ENCODE assay signal across 8 cellular contexts in the genomic region with DNA sequence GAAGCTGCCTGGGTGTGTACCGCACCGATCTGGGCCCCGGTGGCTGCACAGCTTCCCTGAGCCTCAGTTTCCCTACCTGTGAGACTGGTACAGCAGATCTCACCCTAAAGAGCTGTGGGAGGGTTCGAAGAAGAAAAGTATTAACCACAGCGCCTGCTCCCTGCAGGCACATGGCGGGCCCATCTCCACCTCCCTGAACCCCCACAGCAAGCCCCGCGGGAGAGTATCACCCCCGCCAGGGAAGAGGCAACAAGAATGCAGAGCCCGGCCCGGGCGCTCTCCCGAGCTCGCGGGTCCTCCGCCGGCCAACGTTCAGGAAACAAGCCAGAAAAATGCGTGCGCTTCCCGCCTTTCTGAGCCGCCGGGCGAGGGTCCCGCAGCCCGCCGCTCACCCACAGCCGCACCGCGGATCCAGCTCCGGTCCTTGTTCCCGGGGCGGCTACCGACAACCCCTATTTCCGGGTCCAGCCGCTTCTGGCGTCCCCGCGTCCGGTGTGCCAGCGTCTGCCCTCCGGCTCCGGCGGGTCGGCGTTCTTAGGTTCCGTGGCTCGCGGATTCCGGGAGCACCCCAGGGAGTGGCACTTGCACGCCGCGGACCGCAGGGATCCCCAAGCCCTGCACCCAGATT. TPM values are rescaled to one million over a fixed set of nuclear protein-coding genes. Genes with fewer than 3 reads are reported as not detected.
A peak's percentile ranks its signal among the peaks of the same experiment; 100 is the strongest.
DNase-seq lines count a peak whose midpoint lies in the region; ATAC-seq and TF ChIP-seq lines count a peak whose summit lies in the region.

Gene TOP3B (minus strand): TSS at position 450 of the 628 bp plus-strand sequence. CDS start 7,078 bp downstream, outside the sequence.

- H3K4ac ChIP-seq in IMR-90 (ENCODE audit: low read depth, low read length), result peak within 1 kb of the TSS; percentile 58

- H3K4me3 ChIP-seq in IMR-90 (ENCODE audit: insufficient read depth, low read depth, low read length) (peak within 1 kb of the TSS; percentile 86), Panc1 (ENCODE audit: low read depth in 2 of 2, low read length in 2 of 2) (peak within 1 kb of the TSS; percentile 89 to 96), esophagus squamous epithelium (peak within 1 kb of the TSS; percentile 83 to 99 (median 96))

- H3K27me3 ChIP-seq in IMR-90 (ENCODE audit: control insufficient read depth, insufficient read depth, low read length) (no peaks in the 10 kb centered on the region), Panc1 (ENCODE audit: control insufficient read depth, insufficient read depth, low read length) (no peaks in the 10 kb centered on the region), esophagus squamous epithelium (no peaks in the 10 kb centered on the region)

- peak within 1 kb of the TSS; percentile 30; the same call in 1 of the 2 replicates for H2AK5ac ChIP-seq in IMR-90 (ENCODE audit: low read depth, low read length)

- H2BK20ac ChIP-seq in IMR-90 (ENCODE audit: low read depth, low read length), result no peak within 1 kb of the TSS

- peak within 1 kb of the TSS; percentile 91 for H3K4me2 ChIP-seq in IMR-90 (ENCODE audit: low read depth, low read length)

- peak within 1 kb of the TSS; percentile 56 for H3K23ac ChIP-seq in IMR-90 (ENCODE audit: low read depth, low read length)

- no peak for TF ChIP-seq RAD21 in IMR-90 (IDR thresholded peaks at IDR 0.05; ENCODE audit: low read length)

- peaks cover 9% of the 10 kb centered on the region for H3K9me1 ChIP-seq in IMR-90 (ENCODE audit: insufficient read depth, low read length)

- H3K56ac ChIP-seq in IMR-90 (ENCODE audit: extremely low read depth, insufficient read depth, low read length), result no peak within 1 kb of the TSS; the same call in 1 of the 2 replicates

- H3K36me3 ChIP-seq in IMR-90 (ENCODE audit: control insufficient read depth, insufficient read depth, low read length) (peaks cover 9% of the 10 kb centered on the region), Panc1 (ENCODE audit: control insufficient read depth, insufficient read depth, low read length) (peaks cover 6% of the 10 kb centered on the region; the same call in 1 of the 2 replicates), esophagus squamous epithelium (peaks cover 0 to 12% (median 0%) of the 10 kb centered on the region in 3 donors)

- intact Hi-C loops in IMR-90 (cut with micrococcal nuclease) (loop anchor here (10.0 kb wide), 1 partner anchor 172 kb away; no protein-coding TSS in a partner anchor), Panc1 (cut with micrococcal nuclease; ENCODE audit: unreplicated experiment) (no loop called here), esophagus squamous epithelium (cut with DNase I) (no loop called here)

- no peak for TF ChIP-seq CTCF in IMR-90 (conservative IDR thresholded peaks at IDR 0.05; ENCODE audit: low read depth, low read length)
- no peak for TF ChIP-seq CTCF in Panc1 (IDR thresholded peaks at IDR 0.05)
- peak in 1 of 6 experiments; percentile 38 for TF ChIP-seq CTCF in esophagus squamous epithelium (IDR thresholded peaks at IDR 0.05)

- POLR2A ChIA-PET in IMR-90 (lab: Charles Lee; ENCODE audit: unreplicated experiment) (no interaction called here), Panc1 (lab: Charles Lee) (no interaction called here)

- WGBS in IMR-90 (ENCODE audit: extremely low coverage in 2 of 2, insufficient read length in 1 of 2), 2 experiments, result 0% methylated on average over 18 of the region's 54 CpGs; no CpG with 5 or more reads in 1 of the 2 experiments
- 0 to 1% methylated on average over 3 to 12 of the region's 54 CpGs for WGBS in esophagus squamous epithelium, 2 donors

- DNase-seq in NCI-H1417 (lab: John Stamatoyannopoulos, UW) (peak; percentile 60 to 75 (median 71)), NCI-H1417 treated with DMSO at 0.1 percent for 48 hours (lab: John Stamatoyannopoulos, UW) (no peak), IMR-90 (peak; percentile 69), Panc1 (ENCODE audit: low read depth, low spot score) (no peak), esophagus squamous epithelium (lab: John Stamatoyannopoulos, UW) (peak; percentile 16), myocyte (ENCODE audit: low read depth) (peak; percentile 84)
- peak; percentile 93 for DNase-seq in activated T-cell treated with anti-CD3 and anti-CD28 coated beads, Interleukin-2, amount 50 U/mL, for 48 hours
- DNase-seq in stimulated activated CD8-positive, alpha-beta memory T cell treated with anti-CD3 and anti-CD28 coated beads, Interleukin-7, amount 100 ng/mL, for 24 hours (ENCODE audit: low read depth), result peak; percentile 63

- peak within 1 kb of the TSS; percentile 61 to 94 for H4K8ac ChIP-seq in IMR-90 (ENCODE audit: low read depth in 2 of 2, low read length in 2 of 2)

- peak within 1 kb of the TSS; percentile 96 for H2AFZ ChIP-seq in IMR-90 (replicated peaks; ENCODE audit: low read length, poor library complexity)

- dilution Hi-C loops in IMR-90 (cut with HindIII; ENCODE audit: low sequenced_read_pairs, unreplicated experiment), result no loop called here

- H3K4me1 ChIP-seq in IMR-90 (ENCODE audit: control insufficient read depth, insufficient read depth, low read length) (peaks cover 2% of the 10 kb centered on the region; the same call in 1 of the 2 replicates), Panc1 (ENCODE audit: control insufficient read depth, insufficient read depth, low read length) (peaks cover 2% of the 10 kb centered on the region; the same call in 1 of the 2 replicates), esophagus squamous epithelium (peaks cover 10 to 30% (median 13%) of the 10 kb centered on the region in 3 donors)

- peak within 1 kb of the TSS; percentile 57; the same call in 1 of the 2 replicates for H4K91ac ChIP-seq in IMR-90 (ENCODE audit: insufficient read depth, low read depth, low read length)

- BruUV-seq in IMR-90 (replicated peaks; lab: Mats Ljungman, UMichigan) (no TSS peak), Panc1 (replicated peaks; lab: Mats Ljungman, UMichigan) (TSS peak; percentile 90)

- H3K9me3 ChIP-seq in IMR-90 (ENCODE audit: control insufficient read depth, insufficient read depth, low read length) (no peaks in the 10 kb centered on the region), Panc1 (ENCODE audit: control insufficient read depth, insufficient read depth, low read depth, low read length) (no peaks in the 10 kb centered on the region), esophagus squamous epithelium (no peaks in the 10 kb centered on the region)

- peak within 1 kb of the TSS; percentile 84 for H3K9ac ChIP-seq in IMR-90 (ENCODE audit: low read depth, low read length)

- peak within 1 kb of the TSS; percentile 46 for H2BK5ac ChIP-seq in IMR-90 (ENCODE audit: low read depth, low read length, poor library complexity, severe bottlenecking)

- H2BK120ac ChIP-seq in IMR-90 (ENCODE audit: low read depth, low read length), result no peak within 1 kb of the TSS

- H2AK9ac ChIP-seq in IMR-90 (replicated peaks; ENCODE audit: low read depth, low read length, poor library complexity), result peak within 1 kb of the TSS; percentile 93

- peak within 1 kb of the TSS; percentile 80 for H3K14ac ChIP-seq in IMR-90 (replicated peaks; ENCODE audit: low read depth, low read length)

- TF ChIP-seq POLR2A in IMR-90 (IDR thresholded peaks at IDR 0.05; ENCODE audit: low read depth, low read length) (peak; percentile 64), esophagus squamous epithelium (IDR thresholded peaks at IDR 0.05) (peak in 1 of 4 donors; percentile 32)

- peak; percentile 96 for ATAC-seq in IMR-90 (ENCODE audit: low read depth)
- peak; percentile 91 for ATAC-seq in Panc1

- in situ Hi-C loops in IMR-90 (cut with MboI; ENCODE audit: low sequenced_read_pairs) (no loop called here), Panc1 (cut with HindIII; ENCODE audit: low pct_unique_long_range_greater_than_20kb, low sequenced_read_pairs) (no loop called here)

- H3K18ac ChIP-seq in IMR-90 (ENCODE audit: low read depth, low read length), result 0 out of 2 replicates have a peak within 1 kb of the TSS, but pooled peaks have one; percentile 40

- H2BK15ac ChIP-seq in IMR-90 (ENCODE audit: low read depth, low read length), result no peak within 1 kb of the TSS

- peak within 1 kb of the TSS; percentile 60; the same call in 1 of the 2 replicates for H4K5ac ChIP-seq in IMR-90 (ENCODE audit: low read depth, low read length)

- H3K27ac ChIP-seq in IMR-90 (ENCODE audit: insufficient read depth, low read length), result peak within 1 kb of the TSS; percentile 75
- peak within 1 kb of the TSS; percentile 89 for H3K27ac ChIP-seq in Panc1 (ENCODE audit: low read length)
- H3K27ac ChIP-seq in esophagus squamous epithelium, result peak within 1 kb of the TSS; percentile 81 to 92 (median 89)

- H3K79me1 ChIP-seq in IMR-90 (ENCODE audit: low read depth in 1 of 2, low read length in 2 of 2), result peaks cover 29 to 45% of the 10 kb centered on the region in 2 experiments

- H4K20me1 ChIP-seq in IMR-90 (ENCODE audit: insufficient read depth, low read length), result peaks cover 19% of the 10 kb centered on the region; the same call in 1 of the 2 replicates

- CTCF ChIA-PET in IMR-90 (lab: Yijun Ruan, JAX) (interaction anchor here (1.7 kb wide), 1 partner anchor 10 kb away, joined by 7 read pairs; no protein-coding TSS in a partner anchor), Panc1 (lab: Charles Lee) (no interaction called here)

TF ChIP-seq in IMR-90, 13 proteins besides CTCF, POLR2A, EP300 and RAD21:
- peak; percentile 50; the same call in 1 of the 2 replicates for TF ChIP-seq MXI1 (IDR thresholded peaks at IDR 0.05; ENCODE audit: borderline replicate concordance, low read depth, low read length)
- peak; percentile 63; the same call in 1 of the 2 replicates for TF ChIP-seq MAZ (IDR thresholded peaks at IDR 0.05; ENCODE audit: borderline replicate concordance, low read depth, low read length)
- TF ChIP-seq BHLHE40 (IDR thresholded peaks at IDR 0.05; ENCODE audit: low read depth, low read length), result no peak
- TF ChIP-seq SMC3 (IDR thresholded peaks at IDR 0.05; ENCODE audit: low read depth, low read length), result 0 out of 2 replicates have a peak, but pooled peaks have one; percentile 13

RNA-seq across cellular contexts. Expression of gene TOP3B, which starts in this region (rescaled TPM):
- total RNA-seq in IMR-90 (2012; rRNA removed) (19.7 and 23.5 TPM in 2 replicates), Panc1 (2021; ENCODE audit: unreplicated experiment) (29.1 TPM), esophagus squamous epithelium (10 to 100 TPM in 3 of 4 donors, 1 to 10 TPM in 1; 4.6 to 36.6 (median 23.4) TPM), myocyte (25.0 and 31.0 TPM in 2 replicates)
- polyA plus RNA-seq in IMR-90 (2012; rRNA removed), result 21.8 and 23.0 TPM in 2 replicates
- polyA plus RNA-seq in IMR-90 (2012; cell fraction: cytosol; rRNA removed), result 7.9 and 10.6 TPM in 2 replicates
- 57.4 and 109 TPM in 2 replicates for polyA plus RNA-seq in IMR-90 (2012; cell fraction: nucleus; rRNA removed; ENCODE audit: low replicate concordance)
- 16.8 TPM for polyA plus RNA-seq in Panc1 (2012; ENCODE audit: insufficient read length)
- polyA plus RNA-seq in myocyte (2012), result 18.2 TPM

Comparison
In these comparisons a context has a peak if more than half of its experiments do, and no peak if none do; other contexts are left out.
1. DNase-seq: peak in NCI-H1417 (3 of 3), IMR-90 (single experiment), activated T-cell treated with anti-CD3 and anti-CD28 coated beads, Interleukin-2, amount 50 U/mL, for 48 hours (2 of 2), esophagus squamous epithelium (single experiment), myocyte (single experiment) and stimulated activated CD8-positive, alpha-beta memory T cell treated with anti-CD3 and anti-CD28 coated beads, Interleukin-7, amount 100 ng/mL, for 24 hours (single experiment); none in NCI-H1417 treated with DMSO at 0.1 percent for 48 hours (single experiment) and Panc1 (single experiment).
2. Peak in every context shown above with its lines, with median percentiles within 50 percentile points of each other: H3K27ac ChIP-seq and H3K4me3 ChIP-seq.